10 cellular contexts compared by ENCODE assay signal in genomic region chr14:35944847-35945246, GRCh38.
DNase-seq lines count a peak whose midpoint lies in the region; ATAC-seq and TF ChIP-seq lines count a peak whose summit lies in the region.
"Had no signal": no experiment of that assay in that cellular context is flagged by ENCODE, and none has a peak within 500 bp of the region (broad histone marks: within the 10 kb centered on the region; RNA-seq: fewer than 3 reads in every experiment).

No MANE protein-coding gene starts in this region.

- no peaks in the 10 kb centered on the region for H3K27me3 ChIP-seq in colonic mucosa

- no peak overlapping the region for H3K27ac ChIP-seq in colonic mucosa

- H3K4me3 ChIP-seq in colonic mucosa = no peak overlapping the region

- H3K9me3 Mint-ChIP-seq in activated T-helper 17 cell treated with anti-CD3 and anti-CD28 coated beads, Interleukin-2, amount 50 U/mL, for 72 hours = no peaks in the 10 kb centered on the region
- H3K9me3 Mint-ChIP-seq: activated B cell treated with CpG ODN at 0.5 μM for 24 hours, nephron had no signal

- intact Hi-C loops in colonic mucosa (cut with DNase I) = no loop called here

- no peak overlapping the region for H3K27ac Mint-ChIP-seq in activated T-helper 17 cell treated with anti-CD3 and anti-CD28 coated beads, Interleukin-2, amount 50 U/mL, for 72 hours
- H3K27ac Mint-ChIP-seq: activated B cell treated with CpG ODN at 0.5 μM for 24 hours, nephron had no signal

- no peak overlapping the region for H3K4me3 Mint-ChIP-seq in activated T-helper 17 cell treated with anti-CD3 and anti-CD28 coated beads, Interleukin-2, amount 50 U/mL, for 72 hours
- H3K4me3 Mint-ChIP-seq: activated B cell treated with CpG ODN at 0.5 μM for 24 hours, nephron had no signal

- ATAC-seq in activated T-helper 17 cell treated with anti-CD3 and anti-CD28 coated beads, Interleukin-2, amount 50 U/mL, for 72 hours (replicated peaks) = no peak

- H3K36me3 ChIP-seq in colonic mucosa = no peaks in the 10 kb centered on the region

- no peaks in the 10 kb centered on the region for H3K36me3 Mint-ChIP-seq in activated T-helper 17 cell treated with anti-CD3 and anti-CD28 coated beads, Interleukin-2, amount 50 U/mL, for 72 hours (ENCODE audit: low read depth)

- TF ChIP-seq CTCF in GM10266 (IDR thresholded peaks at IDR 0.05; ENCODE audit: control insufficient read depth, insufficient read depth, low read depth, missing control alignments) = peak; percentile 3
- TF ChIP-seq CTCF in colonic mucosa (IDR thresholded peaks at IDR 0.05) = no peak

- no peaks in the 10 kb centered on the region for H3K27me3 Mint-ChIP-seq in activated T-helper 17 cell treated with anti-CD3 and anti-CD28 coated beads, Interleukin-2, amount 50 U/mL, for 72 hours

- H3K4me1 ChIP-seq in colonic mucosa = no peaks in the 10 kb centered on the region

- no peak overlapping the region for H3K9ac ChIP-seq in colonic mucosa (ENCODE audit: low read depth in 2 of 2, low read length in 2 of 2)

- peak; percentile 20 for DNase-seq in 8988T
- DNase-seq in GM10266 (ENCODE audit: extremely low spot score) = peak; percentile 13
- DNase-seq in NAMALWA (ENCODE audit: low spot score) = peak; percentile 4
- DNase-seq in colonic mucosa = peak; percentile 37
- no peak for DNase-seq in cerebellar nuclear complex (lab: John Stamatoyannopoulos, UW)
- no peak for DNase-seq in epidermal melanocyte (ENCODE audit: insufficient read length, low spot score)
- DNase-seq in OCI-M2 (lab: John Stamatoyannopoulos, UW; ENCODE audit: unreplicated experiment) = no peak
- DNase-seq: activated B cell treated with CpG ODN at 0.5 μM for 24 hours had no signal

- H3K9me3 ChIP-seq in colonic mucosa = no peaks in the 10 kb centered on the region

- no peaks in the 10 kb centered on the region for H3K4me1 Mint-ChIP-seq in activated T-helper 17 cell treated with anti-CD3 and anti-CD28 coated beads, Interleukin-2, amount 50 U/mL, for 72 hours
- H3K4me1 Mint-ChIP-seq: activated B cell treated with CpG ODN at 0.5 μM for 24 hours had no signal

Comparison
In these comparisons a context has a peak if more than half of its experiments do, and no peak if none do; other contexts are left out.
1. DNase-seq: peak in 8988T (single experiment), GM10266 (single experiment), NAMALWA (single experiment) and colonic mucosa (single experiment); none in cerebellar nuclear complex (0 of 2), epidermal melanocyte (single experiment) and OCI-M2 (single experiment).